Comparison of ENCODE assay signal across 1 cellular context in the genomic region with DNA sequence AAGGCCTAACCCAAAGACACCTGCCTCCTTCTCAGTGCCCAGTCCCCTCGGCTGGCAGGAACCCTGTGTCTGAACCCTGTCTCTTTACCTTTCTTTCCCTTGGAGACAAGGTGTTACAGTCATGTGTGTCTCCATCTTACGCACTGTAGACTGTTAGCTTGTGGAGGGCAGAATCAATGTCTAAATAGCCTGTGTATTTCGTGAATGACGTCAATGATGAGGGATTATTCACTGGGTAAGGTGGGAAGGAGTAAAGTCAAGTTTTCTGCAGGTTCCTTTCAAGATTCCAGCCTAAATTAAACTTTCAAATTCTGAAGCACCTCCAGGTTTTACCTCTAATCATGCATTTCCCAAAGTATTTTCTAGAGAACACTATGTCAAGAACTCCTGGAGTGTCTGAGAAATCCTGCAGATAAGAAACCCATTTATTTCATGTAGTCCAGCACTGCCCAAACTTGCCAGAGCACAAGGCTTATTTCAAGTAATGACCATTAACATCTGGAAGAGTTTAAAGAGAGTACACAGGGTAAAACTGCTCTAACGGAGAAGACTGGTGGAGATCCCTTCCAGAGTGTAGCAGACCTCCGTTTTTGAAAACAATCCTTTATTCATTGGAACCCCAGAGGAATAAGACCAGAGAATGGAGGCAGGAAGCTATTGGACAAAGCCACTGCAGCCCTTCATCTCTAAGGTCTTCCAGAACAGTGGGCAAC.
TF ChIP-seq lines count a peak whose summit lies in the region.

No MANE protein-coding gene starts in this region.

TF ChIP-seq in IMR-90, 13 proteins besides CTCF, POLR2A, EP300 and RAD21:
- TF ChIP-seq BHLHE40 (IDR thresholded peaks at IDR 0.05; ENCODE audit: low read depth, low read length) = no peak
- TF ChIP-seq RCOR1 (IDR thresholded peaks at IDR 0.05; ENCODE audit: insufficient replicate concordance, low read length) = no peak
- no peak for TF ChIP-seq SMC3 (IDR thresholded peaks at IDR 0.05; ENCODE audit: low read depth, low read length)
- TF ChIP-seq, protein P1, sequence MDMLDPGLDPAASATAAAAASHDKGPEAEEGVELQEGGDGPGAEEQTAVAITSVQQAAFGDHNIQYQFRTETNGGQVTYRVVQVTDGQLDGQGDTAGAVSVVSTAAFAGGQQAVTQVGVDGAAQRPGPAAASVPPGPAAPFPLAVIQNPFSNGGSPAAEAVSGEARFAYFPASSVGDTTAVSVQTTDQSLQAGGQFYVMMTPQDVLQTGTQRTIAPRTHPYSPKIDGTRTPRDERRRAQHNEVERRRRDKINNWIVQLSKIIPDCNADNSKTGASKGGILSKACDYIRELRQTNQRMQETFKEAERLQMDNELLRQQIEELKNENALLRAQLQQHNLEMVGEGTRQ (IDR thresholded peaks at IDR 0.05; ENCODE audit: low read depth, low read length) = no peak
- TF ChIP-seq MXI1 (IDR thresholded peaks at IDR 0.05; ENCODE audit: borderline replicate concordance, low read depth, low read length) = no peak
- no peak for TF ChIP-seq MAZ (IDR thresholded peaks at IDR 0.05; ENCODE audit: borderline replicate concordance, low read depth, low read length)
- TF ChIP-seq, protein P2, sequence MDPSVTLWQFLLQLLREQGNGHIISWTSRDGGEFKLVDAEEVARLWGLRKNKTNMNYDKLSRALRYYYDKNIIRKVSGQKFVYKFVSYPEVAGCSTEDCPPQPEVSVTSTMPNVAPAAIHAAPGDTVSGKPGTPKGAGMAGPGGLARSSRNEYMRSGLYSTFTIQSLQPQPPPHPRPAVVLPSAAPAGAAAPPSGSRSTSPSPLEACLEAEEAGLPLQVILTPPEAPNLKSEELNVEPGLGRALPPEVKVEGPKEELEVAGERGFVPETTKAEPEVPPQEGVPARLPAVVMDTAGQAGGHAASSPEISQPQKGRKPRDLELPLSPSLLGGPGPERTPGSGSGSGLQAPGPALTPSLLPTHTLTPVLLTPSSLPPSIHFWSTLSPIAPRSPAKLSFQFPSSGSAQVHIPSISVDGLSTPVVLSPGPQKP (IDR thresholded peaks at IDR 0.05; ENCODE audit: borderline replicate concordance, low read depth, low read length) = no peak
- no peak for TF ChIP-seq RFX5 (IDR thresholded peaks at IDR 0.05; ENCODE audit: low read depth, low read length)
